Comparison of ENCODE assay signal across 8 cellular contexts in genomic region chr9:129889936-129890717, GRCh38. TPM values are rescaled to one million over a fixed set of nuclear protein-coding genes. Genes with fewer than 3 reads are reported as not detected.
DNase-seq lines count a peak whose midpoint lies in the region; ATAC-seq and TF ChIP-seq lines count a peak whose summit lies in the region.

No MANE protein-coding gene starts in this region.

- DNase-seq in WTC11 (ENCODE audit: low spot score) (peak; percentile 77), NCI-H2029 treated with DMSO at 0.1 percent for 48 hours (lab: John Stamatoyannopoulos, UW) (no peak), NCI-H2196 treated with DMSO at 0.1 percent for 48 hours (lab: John Stamatoyannopoulos, UW; ENCODE audit: unreplicated experiment) (no peak), H4 (ENCODE audit: low spot score) (no peak)
- peak; percentile 42 to 52 (median 50) for DNase-seq in effector memory CD8-positive, alpha-beta T cell
- peak; percentile 77 for DNase-seq in stimulated activated CD4-positive, alpha-beta T cell treated with anti-CD3 and anti-CD28 coated beads, Interleukin-4, amount 100 ng/mL, for 1 hour

- peaks cover 59% of the 10 kb centered on the region for H3K4me1 Mint-ChIP-seq in WTC11
- H3K4me1 Mint-ChIP-seq in effector memory CD8-positive, alpha-beta T cell (ENCODE audit: low read depth in 2 of 2) = peaks cover 78% of the 10 kb centered on the region in 2 donors

- peak overlapping the region; percentile 92 for H3K27ac Mint-ChIP-seq in WTC11
- peak overlapping the region; percentile 99 to 100 for H3K27ac Mint-ChIP-seq in effector memory CD8-positive, alpha-beta T cell

- no peaks in the 10 kb centered on the region for H3K27me3 Mint-ChIP-seq in WTC11 (ENCODE audit: low read depth)
- no peaks in the 10 kb centered on the region for H3K27me3 Mint-ChIP-seq in effector memory CD8-positive, alpha-beta T cell

- CTCF ChIA-PET in WTC11 (lab: Charles Lee) = interaction anchor here (0.6 to 1.1 kb wide), 3 partner anchors 8 to 163 kb away, joined by 4 to 6 read pairs (median 4); partner anchors contain the start of gene GPR107

- peak; percentile 20 for TF ChIP-seq POLR2A in GM18526 (IDR thresholded peaks at IDR 0.05; ENCODE audit: extremely low read depth, insufficient read length)

- POLR2A ChIA-PET in WTC11 (lab: Charles Lee) = interaction anchor here (0.5 kb wide), 1 partner anchor 53 kb away, joined by 4 read pairs; no protein-coding TSS in a partner anchor

- no peak for TF ChIP-seq CTCF in WTC11 (IDR thresholded peaks at IDR 0.05)

- H3K4me3 Mint-ChIP-seq in WTC11 = peak overlapping the region; percentile 73
- peak overlapping the region; percentile 84 to 87 for H3K4me3 Mint-ChIP-seq in effector memory CD8-positive, alpha-beta T cell

- H3K36me3 Mint-ChIP-seq in WTC11 = peaks cover 10% of the 10 kb centered on the region
- peaks cover 100% of the 10 kb centered on the region for H3K36me3 Mint-ChIP-seq in effector memory CD8-positive, alpha-beta T cell (ENCODE audit: insufficient read depth)

- ATAC-seq in WTC11 = peak; percentile 64
- no peak for ATAC-seq in effector memory CD8-positive, alpha-beta T cell (replicated peaks)
- ATAC-seq in HG02840 (IDR thresholded peaks at IDR 0.05; ENCODE audit: low FRiP score, unreplicated experiment) = no peak

- no peaks in the 10 kb centered on the region for H3K9me3 Mint-ChIP-seq in WTC11
- H3K9me3 Mint-ChIP-seq in effector memory CD8-positive, alpha-beta T cell = no peaks in the 10 kb centered on the region

TF ChIP-seq in WTC11, 78 proteins besides CTCF, POLR2A, EP300 and RAD21:
- TF ChIP-seq SP1 (CRISPR knock-in tag; conservative IDR thresholded peaks at IDR 0.05) (peak; percentile 30; the same call in 1 of the 2 replicates), STAT6 (CRISPR knock-in tag; conservative IDR thresholded peaks at IDR 0.05; ENCODE audit: low read depth) (no peak)

RNA-seq across cellular contexts. Expression of gene USP20, which starts 54.9 kb away (rescaled TPM):
- total RNA-seq in WTC11 (2021) = 23.7 to 29.3 TPM (median 24.0 TPM) in 3 replicates
- total RNA-seq in H4 (2014; rRNA removed; shearing (Covaris generic)) = 2.6 and 2.8 TPM in 2 replicates

RNA-seq across cellular contexts. Expression of gene C9orf78, which starts 55.1 kb away (rescaled TPM):
- total RNA-seq in WTC11 (2021) = 34.1 to 36.8 TPM (median 36.4 TPM) in 3 replicates
- total RNA-seq in H4 (2014; rRNA removed; shearing (Covaris generic)) = 52.7 and 58.8 TPM in 2 replicates

Comparison
In these comparisons a context has a peak if more than half of its experiments do, and no peak if none do; other contexts are left out.
1. DNase-seq: peak in WTC11 (single experiment), effector memory CD8-positive, alpha-beta T cell (3 of 3) and stimulated activated CD4-positive, alpha-beta T cell treated with anti-CD3 and anti-CD28 coated beads, Interleukin-4, amount 100 ng/mL, for 1 hour (single experiment); none in NCI-H2029 treated with DMSO at 0.1 percent for 48 hours (single experiment), NCI-H2196 treated with DMSO at 0.1 percent for 48 hours (single experiment) and H4 (single experiment).